Comparison of ENCODE assay signal across 8 cellular contexts in genomic region chr15:74906193-74906449, GRCh38. TPM values are rescaled to one million over a fixed set of nuclear protein-coding genes. Genes with fewer than 3 reads are reported as not detected.
A peak's percentile ranks its signal among the peaks of the same experiment; 100 is the strongest.
DNase-seq lines count a peak whose midpoint lies in the region; ATAC-seq and TF ChIP-seq lines count a peak whose summit lies in the region.

No MANE protein-coding gene starts in this region.

- no peak overlapping the region for H2AK5ac ChIP-seq in H9 (ENCODE audit: insufficient read length, low read length)

- no peak overlapping the region for H3K4ac ChIP-seq in H9 (ENCODE audit: low read depth, low read length)

- H3K36me3 ChIP-seq in PC-9 (ENCODE audit: low read depth) (peaks cover 17% of the 10 kb centered on the region; the same call in 1 of the 2 replicates), left lung (peaks cover 0 to 35% of the 10 kb centered on the region in 2 donors)

- no peak overlapping the region for H4K5ac ChIP-seq in H9 (ENCODE audit: insufficient read length, low read depth, low read length)

- intact Hi-C loops in PC-9 (cut with micrococcal nuclease; ENCODE audit: unreplicated experiment): loop anchor here (2.0 kb wide), 1 partner anchor 33 kb away; the partner anchor contains the start of gene COX5A
- intact Hi-C loops in left lung (cut with DNase I): no loop called here

- H3K9ac ChIP-seq in H9 (ENCODE audit: extremely low read depth, insufficient read length, low read length): peak overlapping the region; percentile 54

- H3F3A ChIP-seq in PC-9 (ENCODE audit: insufficient read depth, low read depth): peaks cover 28% of the 10 kb centered on the region; the same call in 1 of the 2 replicates

- H3K14ac ChIP-seq in H9 (ENCODE audit: insufficient read depth, low read length): peak overlapping the region; percentile 68

- H3K18ac ChIP-seq in H9 (ENCODE audit: insufficient read length, low read depth, low read length): no peak overlapping the region

- peak overlapping the region; percentile 93 to 98 for H3K4me3 Mint-ChIP-seq in H9
- peak overlapping the region; percentile 90 for H3K4me3 Mint-ChIP-seq in stimulated activated naive CD8-positive, alpha-beta T cell treated with anti-CD3 and anti-CD28 coated beads, Interleukin-15, Interleukin-2, amounts not matched to agents 100 ng/mL and 50 ng/mL, for 24 hours

- peak; percentile 59 for ATAC-seq in left lung
- ATAC-seq in GM18858 (IDR thresholded peaks at IDR 0.05; ENCODE audit: unreplicated experiment): no peak

- no peak overlapping the region for H2BK15ac ChIP-seq in H9 (ENCODE audit: low read depth, low read length)

- H3K27me3 ChIP-seq in H9 (ENCODE audit: insufficient read depth, low read length) (no peaks in the 10 kb centered on the region), PC-9 (ENCODE audit: insufficient read depth, low read depth) (no peaks in the 10 kb centered on the region), left lung (no peaks in the 10 kb centered on the region)

- H3K4me3 ChIP-seq in PC-9: peak overlapping the region; percentile 96
- H3K4me3 ChIP-seq in left lung: peak overlapping the region; percentile 66 to 97

- H3K27me3 Mint-ChIP-seq in H9 (ENCODE audit: low read depth): no peaks in the 10 kb centered on the region
- H3K27me3 Mint-ChIP-seq in stimulated activated naive CD8-positive, alpha-beta T cell treated with anti-CD3 and anti-CD28 coated beads, Interleukin-15, Interleukin-2, amounts not matched to agents 100 ng/mL and 50 ng/mL, for 24 hours: no peaks in the 10 kb centered on the region

- no peaks in the 10 kb centered on the region for H3K79me1 ChIP-seq in H9 (ENCODE audit: insufficient read depth, low read depth, low read length, poor library complexity, severe bottlenecking)

- peak; percentile 82 for DNase-seq in D341Med (ENCODE audit: low spot score)
- DNase-seq in H9: peak; percentile 40
- peak in 1 of 2 experiments; percentile 35 for DNase-seq in PC-9
- peak in 33 of 61 donors; percentile 12 to 69 (median 53) for DNase-seq in caudate nucleus (lab: John Stamatoyannopoulos, UW)
- peak in 1 of 2 donors; percentile 58 for DNase-seq in left lung
- DNase-seq in NCI-H774 (lab: John Stamatoyannopoulos, UW): no peak

- no peaks in the 10 kb centered on the region for H3K9me2 ChIP-seq in PC-9 (ENCODE audit: insufficient read depth)

- peaks cover 0 to 5% of the 10 kb centered on the region in 2 experiments; a peak in 1 of 5 replicates for H3K9me3 Mint-ChIP-seq in H9
- no peaks in the 10 kb centered on the region for H3K9me3 Mint-ChIP-seq in stimulated activated naive CD8-positive, alpha-beta T cell treated with anti-CD3 and anti-CD28 coated beads, Interleukin-15, Interleukin-2, amounts not matched to agents 100 ng/mL and 50 ng/mL, for 24 hours

- peaks cover 29 to 50% (median 48%) of the 10 kb centered on the region in 3 experiments for H3K36me3 Mint-ChIP-seq in H9 (ENCODE audit: insufficient read depth in 1 of 3, low read depth in 3 of 3)
- H3K36me3 Mint-ChIP-seq in stimulated activated naive CD8-positive, alpha-beta T cell treated with anti-CD3 and anti-CD28 coated beads, Interleukin-15, Interleukin-2, amounts not matched to agents 100 ng/mL and 50 ng/mL, for 24 hours (ENCODE audit: low read depth): peaks cover 56% of the 10 kb centered on the region

- no peak overlapping the region for H4K91ac ChIP-seq in H9 (ENCODE audit: insufficient read length, low read depth, low read length)

- TF ChIP-seq CTCF in H9 (conservative IDR thresholded peaks at IDR 0.05) (no peak), PC-9 (conservative IDR thresholded peaks at IDR 0.05) (no peak), left lung (IDR thresholded peaks at IDR 0.05) (no peak)

- no peak overlapping the region for H3K23ac ChIP-seq in H9 (ENCODE audit: insufficient read length, low read depth, low read length)

- H3K9me3 ChIP-seq in H9 (ENCODE audit: control insufficient read depth, low read depth, low read length) (no peaks in the 10 kb centered on the region), PC-9 (ENCODE audit: insufficient read depth, low read depth) (no peaks in the 10 kb centered on the region), left lung (no peaks in the 10 kb centered on the region)

- peak overlapping the region; percentile 57 to 96 (median 73); a peak in 5 of 7 replicates for H3K27ac Mint-ChIP-seq in H9
- H3K27ac Mint-ChIP-seq in stimulated activated naive CD8-positive, alpha-beta T cell treated with anti-CD3 and anti-CD28 coated beads, Interleukin-15, Interleukin-2, amounts not matched to agents 100 ng/mL and 50 ng/mL, for 24 hours: peak overlapping the region; percentile 76

- no peak overlapping the region for H2BK120ac ChIP-seq in H9 (ENCODE audit: low read depth, low read length, poor library complexity, severe bottlenecking)

- H4K8ac ChIP-seq in H9 (replicated peaks; ENCODE audit: insufficient read length, low read depth, low read length): no peak overlapping the region

- BruUV-seq in PC-9 (replicated peaks; lab: Mats Ljungman, UMichigan): TSS peak; percentile 30

- H3K56ac ChIP-seq in H9 (ENCODE audit: insufficient read length, low read depth, low read length): no peak overlapping the region

- CTCF ChIA-PET in PC-9 (lab: Charles Lee): interaction anchor here (0.5 to 0.6 kb wide), 3 partner anchors 40 to 259 kb away, joined by 5 to 8 read pairs (median 5); no protein-coding TSS in a partner anchor

- H3K4me2 ChIP-seq in H9 (ENCODE audit: insufficient read depth, insufficient read length, low read length) (peak overlapping the region; percentile 77), PC-9 (peak overlapping the region; percentile 93)

- H4K20me1 ChIP-seq in H9 (ENCODE audit: control insufficient read depth, insufficient read depth, insufficient read length): no peaks in the 10 kb centered on the region
- no peaks in the 10 kb centered on the region for H4K20me1 ChIP-seq in PC-9 (ENCODE audit: insufficient read depth)

- H2AFZ ChIP-seq in H9 (ENCODE audit: low read length): no peak overlapping the region
- H2AFZ ChIP-seq in PC-9: peak overlapping the region; percentile 100

- no peak overlapping the region for H2BK5ac ChIP-seq in H9 (ENCODE audit: insufficient read length, low read length)

- H3K27ac ChIP-seq in H9 (ENCODE audit: insufficient read length, low read depth, low read length) (no peak overlapping the region), PC-9 (peak overlapping the region; percentile 52), caudate nucleus (ENCODE audit: low read depth, low read length) (peak overlapping the region; percentile 91), left lung (peak overlapping the region; percentile 90 to 95)

- no CpG with 5 or more reads among the region's 17 CpGs for WGBS in H9 (ENCODE audit: extremely low coverage, insufficient read length, low lambda C conversion rate)

- H3T11ph ChIP-seq in H9 (ENCODE audit: low read length): no peak overlapping the region

- POLR2A ChIA-PET in PC-9 (lab: Charles Lee; ENCODE audit: unreplicated experiment): interaction anchor here (0.6 kb wide), 1 partner anchor 51 kb away, joined by 5 read pairs; no protein-coding TSS in a partner anchor

- H3K4me1 ChIP-seq in H9 (ENCODE audit: insufficient read depth, low read length) (no peaks in the 10 kb centered on the region), PC-9 (replicated peaks; ENCODE audit: insufficient read depth) (peaks cover 32% of the 10 kb centered on the region), left lung (peaks cover 17 to 45% of the 10 kb centered on the region in 2 donors)

- no peak overlapping the region for H2BK20ac ChIP-seq in H9 (ENCODE audit: low read depth, low read length, poor library complexity, severe bottlenecking)

- peaks cover 9% of the 10 kb centered on the region for H3K23me2 ChIP-seq in H9 (ENCODE audit: insufficient read length, low read depth, low read length, poor library complexity, severe bottlenecking)

- H2BK12ac ChIP-seq in H9 (ENCODE audit: insufficient read length, low read depth, low read length): no peak overlapping the region

- no peaks in the 10 kb centered on the region for H3K79me2 ChIP-seq in H9 (ENCODE audit: insufficient read depth, low read length)
- H3K79me2 ChIP-seq in PC-9 (ENCODE audit: low read depth): peaks cover 26% of the 10 kb centered on the region

- peaks cover 19 to 20% of the 10 kb centered on the region in 2 experiments for H3K4me1 Mint-ChIP-seq in H9
- H3K4me1 Mint-ChIP-seq in stimulated activated naive CD8-positive, alpha-beta T cell treated with anti-CD3 and anti-CD28 coated beads, Interleukin-15, Interleukin-2, amounts not matched to agents 100 ng/mL and 50 ng/mL, for 24 hours (ENCODE audit: low read depth): peaks cover 35% of the 10 kb centered on the region

RNA-seq across cellular contexts. Expression of gene FAM219B, which starts 0.5 kb away (rescaled TPM):
- 60.3 and 69.0 TPM in 2 replicates for total RNA-seq in H9 (2021)
- 41.8 and 45.5 TPM in 2 replicates for total RNA-seq in PC-9 (2021)
- 10 to 100 TPM; 66.0 to 84.7 TPM for total RNA-seq in left lung

RNA-seq across cellular contexts. Expression of gene MPI, which starts 16.3 kb away (rescaled TPM):
- total RNA-seq in H9 (2021) (55.0 and 57.5 TPM in 2 replicates), PC-9 (2021) (22.5 and 23.0 TPM in 2 replicates), left lung (10 to 100 TPM; 27.8 to 30.7 TPM)

RNA-seq across cellular contexts. Expression of gene COX5A, which starts 31.8 kb away (rescaled TPM):
- total RNA-seq in H9 (2021) (331 and 336 TPM in 2 replicates), PC-9 (2021) (177 and 247 TPM in 2 replicates), left lung (100 to 1,000 TPM; 170 TPM)

RNA-seq across cellular contexts. Expression of gene SCAMP2, which starts 33.0 kb away (rescaled TPM):
- total RNA-seq in H9 (2021) (49.0 and 50.2 TPM in 2 replicates), PC-9 (2021) (84.6 and 87.4 TPM in 2 replicates), left lung (100 to 1,000 TPM; 131 to 138 TPM)

RNA-seq across cellular contexts. Expression of gene RPP25, which starts 50.5 kb away (rescaled TPM):
- total RNA-seq in H9 (2021) (12.6 and 13.0 TPM in 2 replicates), PC-9 (2021) (14.9 and 19.6 TPM in 2 replicates), left lung (10 to 100 TPM; 13.8 to 14.1 TPM)
